2 cellular contexts compared by ENCODE assay signal in the genomic region with DNA sequence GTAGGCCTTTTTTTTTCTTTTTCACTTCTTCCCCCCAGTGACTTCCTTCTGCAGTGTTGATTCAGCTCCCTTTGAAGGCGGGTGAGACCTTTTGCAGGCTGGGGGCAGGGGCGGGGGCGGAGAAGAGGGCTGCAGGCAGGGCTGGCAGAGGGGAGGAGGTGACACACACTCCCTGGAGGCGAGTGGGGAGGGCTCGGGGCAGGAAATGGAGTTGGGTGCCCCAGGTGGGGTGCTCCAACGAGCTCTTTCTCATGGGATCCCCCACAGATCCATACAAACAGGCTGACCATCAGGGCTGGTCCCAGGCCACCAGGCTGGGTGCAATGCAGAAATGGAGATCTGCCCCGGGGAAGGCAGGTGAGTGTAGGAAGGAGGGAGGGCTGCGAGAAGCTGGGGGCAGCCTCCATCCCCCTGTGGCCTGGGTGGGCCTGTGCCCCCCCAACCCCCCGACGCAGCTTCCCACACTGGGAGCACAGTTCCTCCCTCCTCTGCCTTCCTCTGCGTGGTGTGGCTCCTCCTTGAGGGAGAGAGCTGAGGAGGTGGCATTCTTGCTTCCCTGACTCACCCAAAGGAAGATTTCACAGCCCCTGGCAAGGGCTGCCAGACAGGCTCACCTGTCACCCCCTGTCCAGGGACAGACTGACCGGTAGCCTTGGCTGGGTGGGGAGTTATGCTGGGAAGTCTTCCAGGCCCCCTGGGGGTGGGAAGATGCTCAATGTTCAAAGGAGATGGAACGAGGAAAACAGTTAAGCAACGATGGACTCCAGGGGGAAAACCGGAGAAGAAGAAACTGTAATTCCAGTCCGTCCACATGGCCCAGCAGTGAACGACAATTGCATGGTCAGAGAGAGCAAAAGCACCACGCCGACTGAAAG.
TF ChIP-seq lines count a peak whose summit lies in the region.

No MANE protein-coding gene starts in this region.

TF ChIP-seq in K562, 482 proteins besides CTCF, POLR2A, EP300 and RAD21:
- TF ChIP-seq, protein P1, sequence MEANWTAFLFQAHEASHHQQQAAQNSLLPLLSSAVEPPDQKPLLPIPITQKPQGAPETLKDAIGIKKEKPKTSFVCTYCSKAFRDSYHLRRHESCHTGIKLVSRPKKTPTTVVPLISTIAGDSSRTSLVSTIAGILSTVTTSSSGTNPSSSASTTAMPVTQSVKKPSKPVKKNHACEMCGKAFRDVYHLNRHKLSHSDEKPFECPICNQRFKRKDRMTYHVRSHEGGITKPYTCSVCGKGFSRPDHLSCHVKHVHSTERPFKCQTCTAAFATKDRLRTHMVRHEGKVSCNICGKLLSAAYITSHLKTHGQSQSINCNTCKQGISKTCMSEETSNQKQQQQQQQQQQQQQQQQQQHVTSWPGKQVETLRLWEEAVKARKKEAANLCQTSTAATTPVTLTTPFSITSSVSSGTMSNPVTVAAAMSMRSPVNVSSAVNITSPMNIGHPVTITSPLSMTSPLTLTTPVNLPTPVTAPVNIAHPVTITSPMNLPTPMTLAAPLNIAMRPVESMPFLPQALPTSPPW (CRISPR knock-in tag; IDR thresholded peaks at IDR 0.05), result peak; percentile 49; the same call in 1 of the 2 replicates
- TF ChIP-seq ZNF41 (CRISPR knock-in tag; conservative IDR thresholded peaks at IDR 0.05) (no peak), PRDM10 (IDR thresholded peaks at IDR 0.05; ENCODE audit: partially characterized antibody) (peak; percentile 22), SPI1 (IDR thresholded peaks at IDR 0.05; ENCODE audit: borderline replicate concordance, low read depth, low read length) (0 out of 2 replicates have a peak, but pooled peaks have one; percentile 32), NBN (IDR thresholded peaks at IDR 0.05; ENCODE audit: low read depth) (no peak), ZNF384 (IDR thresholded peaks at IDR 0.05; ENCODE audit: low read depth, low read length) (peak; percentile 80), ZFP30 (CRISPR knock-in tag; IDR thresholded peaks at IDR 0.05; ENCODE audit: borderline replicate concordance) (no peak), PCBP1 (IDR thresholded peaks at IDR 0.05; ENCODE audit: low read depth, low read length, poor library complexity, severe bottlenecking) (no peak), PHF21A (IDR thresholded peaks at IDR 0.05; ENCODE audit: borderline replicate concordance, low read depth) (no peak), ZNF263 (CRISPR knock-in tag; IDR thresholded peaks at IDR 0.05; ENCODE audit: borderline replicate concordance) (peak; percentile 90), EGR1 (conservative IDR thresholded peaks at IDR 0.05) (peak; percentile 97), ZNF77 (CRISPR knock-in tag; IDR thresholded peaks at IDR 0.05) (no peak), BRCA1 (IDR thresholded peaks at IDR 0.05) (no peak), BRCA1 (CRISPR knock-in tag; IDR thresholded peaks at IDR 0.05) (0 out of 2 replicates have a peak, but pooled peaks have one; percentile 45), CTBP1 (IDR thresholded peaks at IDR 0.05; ENCODE audit: borderline replicate concordance) (no peak), SMAD2 (IDR thresholded peaks at IDR 0.05; ENCODE audit: low read depth, low read length) (no peak)
- TF ChIP-seq, protein P2, sequence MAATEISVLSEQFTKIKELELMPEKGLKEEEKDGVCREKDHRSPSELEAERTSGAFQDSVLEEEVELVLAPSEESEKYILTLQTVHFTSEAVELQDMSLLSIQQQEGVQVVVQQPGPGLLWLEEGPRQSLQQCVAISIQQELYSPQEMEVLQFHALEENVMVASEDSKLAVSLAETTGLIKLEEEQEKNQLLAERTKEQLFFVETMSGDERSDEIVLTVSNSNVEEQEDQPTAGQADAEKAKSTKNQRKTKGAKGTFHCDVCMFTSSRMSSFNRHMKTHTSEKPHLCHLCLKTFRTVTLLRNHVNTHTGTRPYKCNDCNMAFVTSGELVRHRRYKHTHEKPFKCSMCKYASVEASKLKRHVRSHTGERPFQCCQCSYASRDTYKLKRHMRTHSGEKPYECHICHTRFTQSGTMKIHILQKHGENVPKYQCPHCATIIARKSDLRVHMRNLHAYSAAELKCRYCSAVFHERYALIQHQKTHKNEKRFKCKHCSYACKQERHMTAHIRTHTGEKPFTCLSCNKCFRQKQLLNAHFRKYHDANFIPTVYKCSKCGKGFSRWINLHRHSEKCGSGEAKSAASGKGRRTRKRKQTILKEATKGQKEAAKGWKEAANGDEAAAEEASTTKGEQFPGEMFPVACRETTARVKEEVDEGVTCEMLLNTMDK (IDR thresholded peaks at IDR 0.05; ENCODE audit: borderline replicate concordance, insufficient read depth, low read depth, low read length, poor library complexity, severe bottlenecking), result peak; percentile 7

TF ChIP-seq in liver, 16 proteins besides CTCF, POLR2A, EP300 and RAD21:
- TF ChIP-seq FOXA1 (IDR thresholded peaks at IDR 0.05) (no peak), JUND (IDR thresholded peaks at IDR 0.05) (no peak), EGR1 (IDR thresholded peaks at IDR 0.05; ENCODE audit: low read depth in 2 of 2) (no peak), YY1 (IDR thresholded peaks at IDR 0.05) (no peak), HNF4A (conservative IDR thresholded peaks at IDR 0.05) (no peak), HNF4G (IDR thresholded peaks at IDR 0.05) (no peak), RXRA (IDR thresholded peaks at IDR 0.05) (no peak), REST (IDR thresholded peaks at IDR 0.05) (no peak), NR2F2 (IDR thresholded peaks at IDR 0.05) (no peak), GABPA (IDR thresholded peaks at IDR 0.05 in 1 of 2, conservative IDR thresholded peaks at IDR 0.05 in 1 of 2) (no peak), FOXA2 (IDR thresholded peaks at IDR 0.05) (no peak), SP1 (IDR thresholded peaks at IDR 0.05) (no peak), TAF1 (conservative IDR thresholded peaks at IDR 0.05) (no peak)
- TF ChIP-seq, protein P3, sequence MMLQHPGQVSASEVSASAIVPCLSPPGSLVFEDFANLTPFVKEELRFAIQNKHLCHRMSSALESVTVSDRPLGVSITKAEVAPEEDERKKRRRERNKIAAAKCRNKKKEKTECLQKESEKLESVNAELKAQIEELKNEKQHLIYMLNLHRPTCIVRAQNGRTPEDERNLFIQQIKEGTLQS (IDR thresholded peaks at IDR 0.05), result no peak
- TF ChIP-seq, protein P4, sequence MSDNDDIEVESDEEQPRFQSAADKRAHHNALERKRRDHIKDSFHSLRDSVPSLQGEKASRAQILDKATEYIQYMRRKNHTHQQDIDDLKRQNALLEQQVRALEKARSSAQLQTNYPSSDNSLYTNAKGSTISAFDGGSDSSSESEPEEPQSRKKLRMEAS (IDR thresholded peaks at IDR 0.05), result no peak
- TF ChIP-seq, protein P5, sequence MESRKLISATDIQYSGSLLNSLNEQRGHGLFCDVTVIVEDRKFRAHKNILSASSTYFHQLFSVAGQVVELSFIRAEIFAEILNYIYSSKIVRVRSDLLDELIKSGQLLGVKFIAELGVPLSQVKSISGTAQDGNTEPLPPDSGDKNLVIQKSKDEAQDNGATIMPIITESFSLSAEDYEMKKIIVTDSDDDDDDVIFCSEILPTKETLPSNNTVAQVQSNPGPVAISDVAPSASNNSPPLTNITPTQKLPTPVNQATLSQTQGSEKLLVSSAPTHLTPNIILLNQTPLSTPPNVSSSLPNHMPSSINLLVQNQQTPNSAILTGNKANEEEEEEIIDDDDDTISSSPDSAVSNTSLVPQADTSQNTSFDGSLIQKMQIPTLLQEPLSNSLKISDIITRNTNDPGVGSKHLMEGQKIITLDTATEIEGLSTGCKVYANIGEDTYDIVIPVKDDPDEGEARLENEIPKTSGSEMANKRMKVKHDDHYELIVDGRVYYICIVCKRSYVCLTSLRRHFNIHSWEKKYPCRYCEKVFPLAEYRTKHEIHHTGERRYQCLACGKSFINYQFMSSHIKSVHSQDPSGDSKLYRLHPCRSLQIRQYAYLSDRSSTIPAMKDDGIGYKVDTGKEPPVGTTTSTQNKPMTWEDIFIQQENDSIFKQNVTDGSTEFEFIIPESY (IDR thresholded peaks at IDR 0.05), result no peak
TF ChIP-seq in liver: peak in this region for 0.
